Comparison of ENCODE assay signal across 2 cellular contexts in genomic region chr12:54571166-54571856, GRCh38.
A peak's percentile ranks its signal among the peaks of the same experiment; 100 is the strongest.
TF ChIP-seq lines count a peak whose summit lies in the region.

No MANE protein-coding gene starts in this region.

TF ChIP-seq in K562, 482 proteins besides CTCF, POLR2A, EP300 and RAD21:
- peak; percentile 80 for TF ChIP-seq RFX1 (IDR thresholded peaks at IDR 0.05)
- TF ChIP-seq MYNN (IDR thresholded peaks at IDR 0.05): 0 out of 2 replicates have a peak, but pooled peaks have one; percentile 35
- no peak for TF ChIP-seq MYNN (CRISPR knock-in tag; IDR thresholded peaks at IDR 0.05)
- TF ChIP-seq SPI1 (IDR thresholded peaks at IDR 0.05; ENCODE audit: borderline replicate concordance, low read depth, low read length): no peak

TF ChIP-seq in SK-N-SH, 30 proteins besides CTCF, POLR2A, EP300 and RAD21:
- TF ChIP-seq TAF1 (IDR thresholded peaks at IDR 0.05; ENCODE audit: borderline replicate concordance, low read depth, low read length) (no peak), NRF1 (IDR thresholded peaks at IDR 0.05; ENCODE audit: low read depth, low read length) (no peak), RCOR1 (IDR thresholded peaks at IDR 0.05; ENCODE audit: low read length) (no peak), IRF3 (IDR thresholded peaks at IDR 0.05; ENCODE audit: low read depth, low read length) (no peak), USF1 (IDR thresholded peaks at IDR 0.05; ENCODE audit: borderline replicate concordance, low read depth) (no peak), SMC3 (IDR thresholded peaks at IDR 0.05; ENCODE audit: low read depth, low read length) (no peak), MAX (IDR thresholded peaks at IDR 0.05; ENCODE audit: low read depth) (no peak), JUND (IDR thresholded peaks at IDR 0.05) (no peak), FOXJ3 (CRISPR knock-in tag; IDR thresholded peaks at IDR 0.05) (no peak), RFX5 (IDR thresholded peaks at IDR 0.05; ENCODE audit: low read length) (no peak), RXRA (IDR thresholded peaks at IDR 0.05; ENCODE audit: borderline replicate concordance, low read depth) (no peak), CHD2 (IDR thresholded peaks at IDR 0.05; ENCODE audit: low read length, partially characterized antibody) (no peak), FOXM1 (IDR thresholded peaks at IDR 0.05; ENCODE audit: low read depth) (no peak), FOSL2 (IDR thresholded peaks at IDR 0.05; ENCODE audit: borderline replicate concordance, low read depth) (no peak), REST (IDR thresholded peaks at IDR 0.05; ENCODE audit: low read depth, low read length) (no peak), MXI1 (IDR thresholded peaks at IDR 0.05; ENCODE audit: low read depth, low read length) (no peak), PBX3 (IDR thresholded peaks at IDR 0.05) (no peak), GATA2 (CRISPR knock-in tag; IDR thresholded peaks at IDR 0.05) (no peak), POLR2AphosphoS5 (IDR thresholded peaks at IDR 0.05; ENCODE audit: low read depth, low read length) (no peak)
